Comparison of ENCODE assay signal across 25 cellular contexts in the genomic region with DNA sequence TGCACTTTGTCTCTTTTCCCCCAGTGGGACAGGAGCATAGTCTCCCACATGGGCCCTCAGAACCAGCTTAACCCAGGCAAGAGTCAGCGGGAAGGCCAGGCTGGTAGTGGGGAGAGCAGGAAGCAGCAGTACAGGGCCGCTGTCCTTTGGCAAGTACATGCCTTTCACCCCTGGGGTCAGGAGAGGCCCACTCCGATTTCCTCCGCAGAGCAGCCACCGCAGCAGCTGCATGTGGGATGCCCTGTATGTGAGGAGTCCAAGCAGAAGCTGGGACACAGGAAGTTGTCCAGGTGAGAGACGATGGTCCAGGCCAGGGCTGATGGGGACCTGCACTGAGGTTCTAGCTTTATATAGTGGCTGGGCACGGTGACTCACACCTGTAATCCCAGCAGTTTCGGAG. TPM values are rescaled to one million over a fixed set of nuclear protein-coding genes. Genes with fewer than 3 reads are reported as not detected.
"Had no signal": no experiment of that assay in that cellular context is flagged by ENCODE, and none has a peak within 500 bp of the region (broad histone marks: within the 10 kb centered on the region; RNA-seq: fewer than 3 reads in every experiment).

No MANE protein-coding gene starts in this region.

- H3K4me1 Mint-ChIP-seq: activated B cell treated with CpG ODN at 0.5 μM for 24 hours; activated CD4-positive, alpha-beta T cell treated with anti-CD3 and anti-CD28 coated beads, Interleukin-2, amount 10 ng/mL, durations not matched to agents 24 days and 14 days; activated naive CD8-positive, alpha-beta T cell treated with anti-CD3 and anti-CD28 coated beads, Interleukin-2, amount 50 U/mL, for 24 hours had no signal

- DNase-seq: activated B cell treated with CpG ODN at 0.5 μM for 24 hours; activated CD4-positive, alpha-beta T cell treated with anti-CD3 and anti-CD28 coated beads for 1 hour; activated CD4-positive, alpha-beta T cell treated with anti-CD3 and anti-CD28 coated beads, Interleukin-2, amount 10 ng/mL, durations not matched to agents 24 days and 14 days; activated CD4-positive, alpha-beta T cell treated with anti-CD3 and anti-CD28 coated beads, Interleukin-2, amount 50 U/mL, for 48 hours; activated CD8-positive, alpha-beta memory T cell treated with anti-CD3 and anti-CD28 coated beads for 24 hours; activated effector memory CD4-positive, alpha-beta T cell treated with anti-CD3 and anti-CD28 coated beads, Interleukin-2, amount 50 U/mL, for 16 hours; activated naive CD4-positive, alpha-beta T cell treated with Interleukin-2 at 50 U/mL for 16 hours; activated naive CD8-positive, alpha-beta T cell treated with anti-CD3 and anti-CD28 coated beads, Interleukin-2, amount 50 U/mL, for 24 hours; activated T-cell treated with anti-CD3 and anti-CD28 coated beads, Interleukin-2, amount 50 U/mL, for 4 hours; amniotic stem cell; MG63; MV-4-11; NCI-H1105; NCI-H1436; NCI-H1694 treated with DMSO at 0.1 percent for 48 hours; NCI-H2081; NCI-H510A treated with DMSO at 0.1 percent for 48 hours; NCI-H69; Peyer's patch; SHP77 treated with DMSO at 0.1 percent for 48 hours had no signal

- H3K36me3 ChIP-seq: ascending aorta, MG63, Peyer's patch had no signal

- H3K9me3 Mint-ChIP-seq: activated CD4-positive, alpha-beta T cell treated with anti-CD3 and anti-CD28 coated beads, Interleukin-2, amount 10 ng/mL, durations not matched to agents 24 days and 14 days; activated T-cell treated with anti-CD3 and anti-CD28 coated beads, Interleukin-2, amount 50 U/mL, for 4 hours had no signal

- H3K4me3 Mint-ChIP-seq: activated B cell treated with CpG ODN at 0.5 μM for 24 hours; activated CD4-positive, alpha-beta T cell treated with anti-CD3 and anti-CD28 coated beads, Interleukin-2, amount 10 ng/mL, durations not matched to agents 24 days and 14 days; activated naive CD8-positive, alpha-beta T cell treated with anti-CD3 and anti-CD28 coated beads, Interleukin-2, amount 50 U/mL, for 24 hours; activated T-cell treated with anti-CD3 and anti-CD28 coated beads, Interleukin-2, amount 50 U/mL, for 4 hours; brain; T-helper 1 cell treated with Interleukin-12 subunit alpha and Interleukin-12 subunit beta and Interleukin-4 antibody, amounts not matched to agents 30 μg/mL and 1 μg/mL, for 36 hours had no signal

- H3K36me3 Mint-ChIP-seq: brain had no signal

- H3K4me1 ChIP-seq: ascending aorta had no signal

- H3K4me3 ChIP-seq: ascending aorta, MG63, Peyer's patch had no signal

- H3K27ac Mint-ChIP-seq: activated B cell treated with CpG ODN at 0.5 μM for 24 hours; activated CD4-positive, alpha-beta T cell treated with anti-CD3 and anti-CD28 coated beads, Interleukin-2, amount 10 ng/mL, durations not matched to agents 24 days and 14 days; activated naive CD8-positive, alpha-beta T cell treated with anti-CD3 and anti-CD28 coated beads, Interleukin-2, amount 50 U/mL, for 24 hours; brain; T-helper 1 cell treated with Interleukin-12 subunit alpha and Interleukin-12 subunit beta and Interleukin-4 antibody, amounts not matched to agents 30 μg/mL and 1 μg/mL, for 36 hours had no signal

- H3K27me3 ChIP-seq: ascending aorta, MG63, Peyer's patch had no signal

- H3K27ac ChIP-seq: ascending aorta, Peyer's patch had no signal

- H3K9me3 ChIP-seq: ascending aorta, MG63, Peyer's patch had no signal

RNA-seq across cellular contexts. Expression of a gene that starts 36.7 kb away (rescaled TPM):
- total RNA-seq: activated B cell treated with CpG ODN at 0.5 μM for 24 hours; activated CD4-positive, alpha-beta T cell treated with anti-CD3 and anti-CD28 coated beads, Interleukin-2, amount 10 ng/mL, durations not matched to agents 24 days and 14 days; activated naive CD4-positive, alpha-beta T cell treated with anti-CD3 and anti-CD28 coated beads, Interleukin-2, amount 50 U/mL, for 72 hours; activated T-cell treated with anti-CD3 and anti-CD28 coated beads, Interleukin-2, amount 50 U/mL, for 4 hours; ascending aorta; Peyer's patch; SK-MEL-5 had no signal
